2 cellular contexts compared by ENCODE assay signal in genomic region chr1:93596329-93597089, GRCh38.
A peak's percentile ranks its signal among the peaks of the same experiment; 100 is the strongest.
TF ChIP-seq lines count a peak whose summit lies in the region.

No MANE protein-coding gene starts in this region.

TF ChIP-seq in IMR-90, 13 proteins besides CTCF, POLR2A, EP300 and RAD21:
- TF ChIP-seq SMC3 (IDR thresholded peaks at IDR 0.05; ENCODE audit: low read depth, low read length): no peak
- peak; percentile 69 for TF ChIP-seq MAFK (IDR thresholded peaks at IDR 0.05; ENCODE audit: low read depth, low read length)
- no peak for TF ChIP-seq CEBPB (IDR thresholded peaks at IDR 0.05; ENCODE audit: low read depth, low read length)
- TF ChIP-seq USF2 (IDR thresholded peaks at IDR 0.05; ENCODE audit: low read depth, low read length): no peak

TF ChIP-seq in K562, 482 proteins besides CTCF, POLR2A, EP300 and RAD21:
- TF ChIP-seq MAFG (tag; conservative IDR thresholded peaks at IDR 0.05) (0 out of 2 replicates have a peak, but pooled peaks have one; percentile 7), ZNF785 (CRISPR knock-in tag; IDR thresholded peaks at IDR 0.05) (no peak)
